Comparison of ENCODE assay signal across 18 cellular contexts in genomic region chr10:116097239-116097751, GRCh38.
DNase-seq lines count a peak whose midpoint lies in the region; ATAC-seq and TF ChIP-seq lines count a peak whose summit lies in the region.
"Had no signal": no experiment of that assay in that cellular context is flagged by ENCODE, and none has a peak within 500 bp of the region (broad histone marks: within the 10 kb centered on the region; RNA-seq: fewer than 3 reads in every experiment).

No MANE protein-coding gene starts in this region.

- H4K20me1 ChIP-seq in H9 (ENCODE audit: control insufficient read depth, insufficient read depth, insufficient read length) = no peaks in the 10 kb centered on the region

- H3K27me3 ChIP-seq in H9 (ENCODE audit: insufficient read depth, low read length) (no peaks in the 10 kb centered on the region), right cardiac atrium (ENCODE audit: control insufficient read depth, insufficient read depth) (no peaks in the 10 kb centered on the region)
- H3K27me3 ChIP-seq: MG63 had no signal

- peak overlapping the region; percentile 65; the same call in 1 of the 2 replicates for H3K14ac ChIP-seq in H9 (ENCODE audit: insufficient read depth, low read length)

- H3T11ph ChIP-seq in H9 (ENCODE audit: low read length) = no peak overlapping the region

- intact Hi-C loops in right cardiac atrium (cut with DNase I) = no loop called here

- no peak overlapping the region for H3K9ac ChIP-seq in H9 (ENCODE audit: extremely low read depth, insufficient read length, low read length)

- ATAC-seq in right cardiac atrium = no peak
- ATAC-seq: CD8-positive, alpha-beta T cell; effector memory CD8-positive, alpha-beta T cell had no signal

- no peak overlapping the region for H3K18ac ChIP-seq in H9 (ENCODE audit: insufficient read length, low read depth, low read length)

- H3K4me1 Mint-ChIP-seq in H9 = peaks cover 20 to 21% of the 10 kb centered on the region in 2 experiments

- no peak overlapping the region for H3K27ac ChIP-seq in H9 (ENCODE audit: insufficient read length, low read depth, low read length)
- H3K27ac ChIP-seq in caudate nucleus (ENCODE audit: low read depth, low read length) = no peak overlapping the region
- no peak overlapping the region for H3K27ac ChIP-seq in right cardiac atrium (ENCODE audit: low read length)

- H3K56ac ChIP-seq in H9 (ENCODE audit: insufficient read length, low read depth, low read length) = no peak overlapping the region

- no peak overlapping the region for H2BK12ac ChIP-seq in H9 (ENCODE audit: insufficient read length, low read depth, low read length)

- H2AK5ac ChIP-seq in H9 (ENCODE audit: insufficient read length, low read length) = no peak overlapping the region

- no peaks in the 10 kb centered on the region for H3K36me3 Mint-ChIP-seq in H9 (ENCODE audit: insufficient read depth in 1 of 3, low read depth in 3 of 3)
- H3K36me3 Mint-ChIP-seq: CD8-positive, alpha-beta T cell had no signal

- no peak overlapping the region for H3K27ac Mint-ChIP-seq in H9
- H3K27ac Mint-ChIP-seq: CD8-positive, alpha-beta T cell; effector memory CD8-positive, alpha-beta T cell had no signal

- no peak for TF ChIP-seq CTCF in H9 (conservative IDR thresholded peaks at IDR 0.05)

- no peak overlapping the region for H3K23ac ChIP-seq in H9 (ENCODE audit: insufficient read length, low read depth, low read length)

- H3K79me2 ChIP-seq in H9 (ENCODE audit: insufficient read depth, low read length) = no peaks in the 10 kb centered on the region

- H3K9me3 ChIP-seq in H9 (ENCODE audit: control insufficient read depth, low read depth, low read length) (no peaks in the 10 kb centered on the region), right cardiac atrium (ENCODE audit: control insufficient read depth, low read length) (no peaks in the 10 kb centered on the region)
- H3K9me3 ChIP-seq: MG63 had no signal

- no peak overlapping the region for H2BK5ac ChIP-seq in H9 (ENCODE audit: insufficient read length, low read length)

- no peak overlapping the region for H3K4ac ChIP-seq in H9 (ENCODE audit: low read depth, low read length)

- no peak overlapping the region for H3K4me3 ChIP-seq in right cardiac atrium (ENCODE audit: low read length)
- H3K4me3 ChIP-seq: MG63 had no signal

- no peak overlapping the region for H4K8ac ChIP-seq in H9 (replicated peaks; ENCODE audit: insufficient read length, low read depth, low read length)

- no peak overlapping the region for H4K5ac ChIP-seq in H9 (ENCODE audit: insufficient read length, low read depth, low read length)

- no CpG with 5 or more reads among the region's 7 CpGs for WGBS in H9 (ENCODE audit: extremely low coverage, insufficient read length, low lambda C conversion rate)
- WGBS in right cardiac atrium = 86% methylated on average over 7 of the region's 7 CpGs

- H3K9me3 Mint-ChIP-seq in H9 = peaks cover 0 to 2% of the 10 kb centered on the region in 2 experiments; a peak in 1 of 5 replicates

- H3K23me2 ChIP-seq in H9 (ENCODE audit: insufficient read length, low read depth, low read length, poor library complexity, severe bottlenecking) = no peaks in the 10 kb centered on the region

- no peak overlapping the region for H2BK120ac ChIP-seq in H9 (ENCODE audit: low read depth, low read length, poor library complexity, severe bottlenecking)

- H2BK15ac ChIP-seq in H9 (ENCODE audit: low read depth, low read length) = no peak overlapping the region

- no peak overlapping the region for H3K4me3 Mint-ChIP-seq in H9
- H3K4me3 Mint-ChIP-seq: CD8-positive, alpha-beta T cell; effector memory CD8-positive, alpha-beta T cell had no signal

- H3K79me1 ChIP-seq in H9 (ENCODE audit: insufficient read depth, low read depth, low read length, poor library complexity, severe bottlenecking) = no peaks in the 10 kb centered on the region

- no peak overlapping the region for H2AFZ ChIP-seq in H9 (ENCODE audit: low read length)

- H3K4me1 ChIP-seq in H9 (ENCODE audit: insufficient read depth, low read length) (no peaks in the 10 kb centered on the region), right cardiac atrium (ENCODE audit: control insufficient read depth, insufficient read depth, low read length) (no peaks in the 10 kb centered on the region)

- peaks cover 3% of the 10 kb centered on the region; the same call in 1 of the 2 replicates for H3K27me3 Mint-ChIP-seq in H9 (ENCODE audit: low read depth)
- H3K27me3 Mint-ChIP-seq: effector memory CD8-positive, alpha-beta T cell had no signal

- H2BK20ac ChIP-seq in H9 (ENCODE audit: low read depth, low read length, poor library complexity, severe bottlenecking) = no peak overlapping the region

- no peak overlapping the region for H4K91ac ChIP-seq in H9 (ENCODE audit: insufficient read length, low read depth, low read length)

- H3K4me2 ChIP-seq in H9 (ENCODE audit: insufficient read depth, insufficient read length, low read length) = no peak overlapping the region

- DNase-seq in H9 (no peak), caudate nucleus (lab: John Stamatoyannopoulos, UW) (peak in 47 of 61 donors; percentile 6 to 72 (median 34)), medulla oblongata (ENCODE audit: extremely low spot score) (peak; percentile 77), retina (peak; percentile 63), NCI-H345 (lab: John Stamatoyannopoulos, UW) (no peak), right cardiac atrium (no peak), activated T-cell treated with anti-CD3 and anti-CD28 coated beads for 4 hours (no peak)
- DNase-seq: activated CD4-positive, alpha-beta T cell treated with anti-CD3 and anti-CD28 coated beads, Interleukin-2, amount 50 U/mL, for 1 hour; activated naive CD4-positive, alpha-beta T cell; aorta; CD8-positive, alpha-beta T cell; DMS79 treated with DMSO at 0.1 percent for 48 hours; effector memory CD8-positive, alpha-beta T cell; IMR-90; MG63; NCI-H1436; NCI-H2227 treated with DMSO at 0.1 percent for 48 hours; RPMI8226 had no signal

Comparison
In these comparisons a context has a peak if more than half of its experiments do, and no peak if none do; other contexts are left out.
1. DNase-seq: peak in caudate nucleus (47 of 61), medulla oblongata (single experiment) and retina (single experiment); none in H9 (single experiment), NCI-H345 (single experiment), right cardiac atrium (0 of 3) and activated T-cell treated with anti-CD3 and anti-CD28 coated beads for 4 hours (single experiment).